Comparison of ENCODE assay signal across 17 cellular contexts in genomic region chr1:1120866-1121563, GRCh38. TPM values are rescaled to one million over a fixed set of nuclear protein-coding genes. Genes with fewer than 3 reads are reported as not detected.
DNase-seq lines count a peak whose midpoint lies in the region; ATAC-seq and TF ChIP-seq lines count a peak whose summit lies in the region.
"Had no signal": no experiment of that assay in that cellular context is flagged by ENCODE, and none has a peak within 500 bp of the region (broad histone marks: within the 10 kb centered on the region; RNA-seq: fewer than 3 reads in every experiment).

No MANE protein-coding gene starts in this region.

- H3K4me1 ChIP-seq in lower lobe of right lung, result peaks cover 10% of the 10 kb centered on the region
- peaks cover 5% of the 10 kb centered on the region for H3K4me1 ChIP-seq in upper lobe of right lung
- H3K4me1 ChIP-seq: prostate gland had no signal

- DNase-seq in NCI-H2081 (lab: John Stamatoyannopoulos, UW) (peak; percentile 15 to 40), NCI-H2081 treated with DMSO at 0.1 percent for 48 hours (lab: John Stamatoyannopoulos, UW) (no peak), NAMALWA (ENCODE audit: low spot score) (peak; percentile 17), NCI-H82 treated with DMSO at 0.1 percent for 48 hours (lab: John Stamatoyannopoulos, UW; ENCODE audit: unreplicated experiment) (peak; percentile 13), lower lobe of right lung (peak; percentile 41), upper lobe of right lung (no peak)
- DNase-seq: CD4-positive, CD25-positive, alpha-beta regulatory T cell; GM23248; MV-4-11; NCI-H446; stimulated activated naive CD8-positive, alpha-beta T cell treated with anti-CD3 and anti-CD28 coated beads, Interleukin-15, Interleukin-2, amounts not matched to agents 100 U/mL and 50 U/mL, for 24 hours; SW 1271 had no signal

- ATAC-seq in lower lobe of right lung (no peak), GM18909 (IDR thresholded peaks at IDR 0.05; ENCODE audit: poor library complexity, unreplicated experiment) (no peak), upper lobe of right lung (no peak), GM21381 (IDR thresholded peaks at IDR 0.05; ENCODE audit: unreplicated experiment) (no peak)

- TF ChIP-seq CTCF in lower lobe of right lung (IDR thresholded peaks at IDR 0.05), result no peak
- no peak for TF ChIP-seq CTCF in upper lobe of right lung (IDR thresholded peaks at IDR 0.05)

- H3K9me3 ChIP-seq in lower lobe of right lung (no peaks in the 10 kb centered on the region), upper lobe of right lung (no peaks in the 10 kb centered on the region)
- H3K9me3 ChIP-seq: prostate gland had no signal

- H3K27ac ChIP-seq in lower lobe of right lung (no peak overlapping the region), upper lobe of right lung (no peak overlapping the region)
- H3K27ac ChIP-seq: GM23248, prostate gland had no signal

- intact Hi-C loops in lower lobe of right lung (cut with DNase I) (no loop called here), upper lobe of right lung (cut with DNase I) (loop anchor here (10.0 kb wide), 1 partner anchor 164 kb away; the partner anchor contains the start of gene SCNN1D)

- H3K27me3 ChIP-seq in lower lobe of right lung (ENCODE audit: low read depth) (peaks cover 16% of the 10 kb centered on the region), upper lobe of right lung (peaks cover 14% of the 10 kb centered on the region)

- H3K36me3 ChIP-seq in lower lobe of right lung, result no peaks in the 10 kb centered on the region
- no peaks in the 10 kb centered on the region for H3K36me3 ChIP-seq in upper lobe of right lung
- H3K36me3 ChIP-seq: prostate gland had no signal

- no peak overlapping the region for H3K4me3 ChIP-seq in lower lobe of right lung
- no peak overlapping the region for H3K4me3 ChIP-seq in upper lobe of right lung
- H3K4me3 ChIP-seq: prostate gland had no signal

RNA-seq across cellular contexts. Expression of gene C1orf159, which starts 5.1 kb away (rescaled TPM):
- total RNA-seq in lower lobe of right lung, result 11.7 TPM
- total RNA-seq in upper lobe of right lung, result 9.7 TPM

RNA-seq across cellular contexts. Expression of gene RNF223, which starts 46.9 kb away (rescaled TPM):
- total RNA-seq in lower lobe of right lung (0.65 TPM), upper lobe of right lung (0.55 TPM)
- total RNA-seq: A172; activated T-helper 17 cell treated with anti-CD3 and anti-CD28 coated beads, Interleukin-2, amount 50 U/mL, for 72 hours; CD4-positive, CD25-positive, alpha-beta regulatory T cell; GM23248 had no signal

RNA-seq across cellular contexts. Expression of gene TTLL10, which starts 52.7 kb away (rescaled TPM):
- total RNA-seq in lower lobe of right lung, result 6.6 TPM
- not detected for total RNA-seq in upper lobe of right lung
- total RNA-seq: A172; CD4-positive, CD25-positive, alpha-beta regulatory T cell; GM23248 had no signal

Comparison
In these comparisons a context has a peak if more than half of its experiments do, and no peak if none do; other contexts are left out.
1. DNase-seq: peak in NCI-H2081 (2 of 2), NAMALWA (single experiment), NCI-H82 treated with DMSO at 0.1 percent for 48 hours (single experiment) and lower lobe of right lung (single experiment); none in NCI-H2081 treated with DMSO at 0.1 percent for 48 hours (single experiment) and upper lobe of right lung (single experiment).